1 cellular context compared by ENCODE assay signal in the genomic region with DNA sequence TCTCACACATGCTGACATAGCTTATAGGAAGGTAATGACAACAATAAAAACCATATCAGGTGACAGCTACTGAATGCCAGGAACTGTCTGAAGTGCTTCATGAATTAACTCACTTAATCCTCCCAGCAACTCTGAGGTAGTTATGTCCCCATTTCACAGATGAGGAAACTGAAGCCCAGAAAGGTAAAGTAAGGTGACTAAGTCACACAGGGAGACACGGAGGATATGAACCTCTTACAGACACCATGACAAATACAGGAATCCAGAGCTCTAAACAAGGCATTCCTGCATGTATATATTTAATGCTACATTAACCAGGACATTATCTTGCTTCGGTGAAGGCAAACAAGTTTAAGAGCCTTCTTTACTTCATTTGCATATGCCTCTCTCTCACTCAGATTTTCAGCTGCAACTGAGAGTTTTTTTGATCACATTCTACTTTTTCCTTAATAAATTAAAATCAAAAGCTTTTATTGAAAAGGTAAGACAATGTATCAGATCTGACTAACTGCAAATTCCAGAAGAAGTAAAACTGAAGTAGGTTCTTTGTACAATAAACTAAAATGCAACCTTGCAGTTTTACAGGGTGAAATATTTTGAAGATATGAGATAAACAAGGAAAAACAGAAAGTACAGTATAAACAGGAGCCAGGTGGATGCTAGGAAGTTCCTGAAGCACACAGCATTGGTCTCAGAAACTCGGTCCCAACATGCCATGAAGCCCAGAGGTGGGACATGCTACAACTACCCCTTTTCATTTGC.
TF ChIP-seq lines count a peak whose summit lies in the region.

No MANE protein-coding gene starts in this region.

TF ChIP-seq in K562, 482 proteins besides CTCF, POLR2A, EP300 and RAD21 (continued from another document and continues in another):
- no peak for TF ChIP-seq ZNF277 (CRISPR knock-in tag; IDR thresholded peaks at IDR 0.05; ENCODE audit: borderline replicate concordance)
- TF ChIP-seq, protein P1, sequence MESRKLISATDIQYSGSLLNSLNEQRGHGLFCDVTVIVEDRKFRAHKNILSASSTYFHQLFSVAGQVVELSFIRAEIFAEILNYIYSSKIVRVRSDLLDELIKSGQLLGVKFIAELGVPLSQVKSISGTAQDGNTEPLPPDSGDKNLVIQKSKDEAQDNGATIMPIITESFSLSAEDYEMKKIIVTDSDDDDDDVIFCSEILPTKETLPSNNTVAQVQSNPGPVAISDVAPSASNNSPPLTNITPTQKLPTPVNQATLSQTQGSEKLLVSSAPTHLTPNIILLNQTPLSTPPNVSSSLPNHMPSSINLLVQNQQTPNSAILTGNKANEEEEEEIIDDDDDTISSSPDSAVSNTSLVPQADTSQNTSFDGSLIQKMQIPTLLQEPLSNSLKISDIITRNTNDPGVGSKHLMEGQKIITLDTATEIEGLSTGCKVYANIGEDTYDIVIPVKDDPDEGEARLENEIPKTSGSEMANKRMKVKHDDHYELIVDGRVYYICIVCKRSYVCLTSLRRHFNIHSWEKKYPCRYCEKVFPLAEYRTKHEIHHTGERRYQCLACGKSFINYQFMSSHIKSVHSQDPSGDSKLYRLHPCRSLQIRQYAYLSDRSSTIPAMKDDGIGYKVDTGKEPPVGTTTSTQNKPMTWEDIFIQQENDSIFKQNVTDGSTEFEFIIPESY (CRISPR knock-in tag; IDR thresholded peaks at IDR 0.05) = no peak
- TF ChIP-seq SMARCA4 (IDR thresholded peaks at IDR 0.05) = no peak
- peak; percentile 98 for TF ChIP-seq ADNP (tag; IDR thresholded peaks at IDR 0.05)
- TF ChIP-seq CHAMP1 (IDR thresholded peaks at IDR 0.05) = peak; percentile 28; the same call in 1 of the 2 replicates
- TF ChIP-seq, protein P2, sequence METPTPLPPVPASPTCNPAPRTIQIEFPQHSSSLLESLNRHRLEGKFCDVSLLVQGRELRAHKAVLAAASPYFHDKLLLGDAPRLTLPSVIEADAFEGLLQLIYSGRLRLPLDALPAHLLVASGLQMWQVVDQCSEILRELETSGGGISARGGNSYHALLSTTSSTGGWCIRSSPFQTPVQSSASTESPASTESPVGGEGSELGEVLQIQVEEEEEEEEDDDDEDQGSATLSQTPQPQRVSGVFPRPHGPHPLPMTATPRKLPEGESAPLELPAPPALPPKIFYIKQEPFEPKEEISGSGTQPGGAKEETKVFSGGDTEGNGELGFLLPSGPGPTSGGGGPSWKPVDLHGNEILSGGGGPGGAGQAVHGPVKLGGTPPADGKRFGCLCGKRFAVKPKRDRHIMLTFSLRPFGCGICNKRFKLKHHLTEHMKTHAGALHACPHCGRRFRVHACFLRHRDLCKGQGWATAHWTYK (CRISPR knock-in tag; IDR thresholded peaks at IDR 0.05) = no peak
- TF ChIP-seq MLLT1 (IDR thresholded peaks at IDR 0.05) = no peak
- no peak for TF ChIP-seq ZNF253 (CRISPR knock-in tag; conservative IDR thresholded peaks at IDR 0.05)
- no peak for TF ChIP-seq MBD2 (IDR thresholded peaks at IDR 0.05; ENCODE audit: borderline replicate concordance, low read depth)
- TF ChIP-seq NR2F6 (CRISPR knock-in tag; IDR thresholded peaks at IDR 0.05) = no peak
- TF ChIP-seq TSC22D4 (tag; IDR thresholded peaks at IDR 0.05) = no peak
- no peak for TF ChIP-seq KDM4B (IDR thresholded peaks at IDR 0.05; ENCODE audit: borderline replicate concordance in 2 of 2, low read depth in 1 of 2)
- peak; percentile 95 for TF ChIP-seq MAFG (tag; conservative IDR thresholded peaks at IDR 0.05)
- TF ChIP-seq, protein P3, sequence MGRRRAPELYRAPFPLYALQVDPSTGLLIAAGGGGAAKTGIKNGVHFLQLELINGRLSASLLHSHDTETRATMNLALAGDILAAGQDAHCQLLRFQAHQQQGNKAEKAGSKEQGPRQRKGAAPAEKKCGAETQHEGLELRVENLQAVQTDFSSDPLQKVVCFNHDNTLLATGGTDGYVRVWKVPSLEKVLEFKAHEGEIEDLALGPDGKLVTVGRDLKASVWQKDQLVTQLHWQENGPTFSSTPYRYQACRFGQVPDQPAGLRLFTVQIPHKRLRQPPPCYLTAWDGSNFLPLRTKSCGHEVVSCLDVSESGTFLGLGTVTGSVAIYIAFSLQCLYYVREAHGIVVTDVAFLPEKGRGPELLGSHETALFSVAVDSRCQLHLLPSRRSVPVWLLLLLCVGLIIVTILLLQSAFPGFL (CRISPR knock-in tag; IDR thresholded peaks at IDR 0.05) = no peak
- TF ChIP-seq SFPQ (IDR thresholded peaks at IDR 0.05; ENCODE audit: low read depth, low read length) = no peak
- no peak for TF ChIP-seq PCBP1 (IDR thresholded peaks at IDR 0.05; ENCODE audit: low read depth, low read length, poor library complexity, severe bottlenecking)
- TF ChIP-seq MAFF (IDR thresholded peaks at IDR 0.05; ENCODE audit: low read length) = peak; percentile 94
- TF ChIP-seq, protein P4, sequence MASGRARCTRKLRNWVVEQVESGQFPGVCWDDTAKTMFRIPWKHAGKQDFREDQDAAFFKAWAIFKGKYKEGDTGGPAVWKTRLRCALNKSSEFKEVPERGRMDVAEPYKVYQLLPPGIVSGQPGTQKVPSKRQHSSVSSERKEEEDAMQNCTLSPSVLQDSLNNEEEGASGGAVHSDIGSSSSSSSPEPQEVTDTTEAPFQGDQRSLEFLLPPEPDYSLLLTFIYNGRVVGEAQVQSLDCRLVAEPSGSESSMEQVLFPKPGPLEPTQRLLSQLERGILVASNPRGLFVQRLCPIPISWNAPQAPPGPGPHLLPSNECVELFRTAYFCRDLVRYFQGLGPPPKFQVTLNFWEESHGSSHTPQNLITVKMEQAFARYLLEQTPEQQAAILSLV (tag; IDR thresholded peaks at IDR 0.05) = 0 out of 2 replicates have a peak, but pooled peaks have one; percentile 37
- TF ChIP-seq TAL1 (IDR thresholded peaks at IDR 0.05) = no peak
- 0 out of 2 replicates have a peak, but pooled peaks have one; percentile 27 for TF ChIP-seq NBN (IDR thresholded peaks at IDR 0.05; ENCODE audit: low read depth)
- no peak for TF ChIP-seq COPS2 (conservative IDR thresholded peaks at IDR 0.05)
- TF ChIP-seq, protein P5, sequence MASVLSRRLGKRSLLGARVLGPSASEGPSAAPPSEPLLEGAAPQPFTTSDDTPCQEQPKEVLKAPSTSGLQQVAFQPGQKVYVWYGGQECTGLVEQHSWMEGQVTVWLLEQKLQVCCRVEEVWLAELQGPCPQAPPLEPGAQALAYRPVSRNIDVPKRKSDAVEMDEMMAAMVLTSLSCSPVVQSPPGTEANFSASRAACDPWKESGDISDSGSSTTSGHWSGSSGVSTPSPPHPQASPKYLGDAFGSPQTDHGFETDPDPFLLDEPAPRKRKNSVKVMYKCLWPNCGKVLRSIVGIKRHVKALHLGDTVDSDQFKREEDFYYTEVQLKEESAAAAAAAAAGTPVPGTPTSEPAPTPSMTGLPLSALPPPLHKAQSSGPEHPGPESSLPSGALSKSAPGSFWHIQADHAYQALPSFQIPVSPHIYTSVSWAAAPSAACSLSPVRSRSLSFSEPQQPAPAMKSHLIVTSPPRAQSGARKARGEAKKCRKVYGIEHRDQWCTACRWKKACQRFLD (CRISPR knock-in tag; IDR thresholded peaks at IDR 0.05) = no peak
- peak; percentile 86; the same call in 1 of the 2 replicates for TF ChIP-seq HDGF (IDR thresholded peaks at IDR 0.05)
- TF ChIP-seq, protein P6, sequence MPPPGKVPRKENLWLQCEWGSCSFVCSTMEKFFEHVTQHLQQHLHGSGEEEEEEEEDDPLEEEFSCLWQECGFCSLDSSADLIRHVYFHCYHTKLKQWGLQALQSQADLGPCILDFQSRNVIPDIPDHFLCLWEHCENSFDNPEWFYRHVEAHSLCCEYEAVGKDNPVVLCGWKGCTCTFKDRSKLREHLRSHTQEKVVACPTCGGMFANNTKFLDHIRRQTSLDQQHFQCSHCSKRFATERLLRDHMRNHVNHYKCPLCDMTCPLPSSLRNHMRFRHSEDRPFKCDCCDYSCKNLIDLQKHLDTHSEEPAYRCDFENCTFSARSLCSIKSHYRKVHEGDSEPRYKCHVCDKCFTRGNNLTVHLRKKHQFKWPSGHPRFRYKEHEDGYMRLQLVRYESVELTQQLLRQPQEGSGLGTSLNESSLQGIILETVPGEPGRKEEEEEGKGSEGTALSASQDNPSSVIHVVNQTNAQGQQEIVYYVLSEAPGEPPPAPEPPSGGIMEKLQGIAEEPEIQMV (tag; conservative IDR thresholded peaks at IDR 0.05; ENCODE audit: low read depth) = no peak
- TF ChIP-seq FIP1L1 (IDR thresholded peaks at IDR 0.05; ENCODE audit: low read depth, low read length, poor library complexity, severe bottlenecking) = no peak
- no peak for TF ChIP-seq EZH2 (IDR thresholded peaks at IDR 0.05; ENCODE audit: borderline replicate concordance, low read depth, low read length)
- TF ChIP-seq, protein P7, sequence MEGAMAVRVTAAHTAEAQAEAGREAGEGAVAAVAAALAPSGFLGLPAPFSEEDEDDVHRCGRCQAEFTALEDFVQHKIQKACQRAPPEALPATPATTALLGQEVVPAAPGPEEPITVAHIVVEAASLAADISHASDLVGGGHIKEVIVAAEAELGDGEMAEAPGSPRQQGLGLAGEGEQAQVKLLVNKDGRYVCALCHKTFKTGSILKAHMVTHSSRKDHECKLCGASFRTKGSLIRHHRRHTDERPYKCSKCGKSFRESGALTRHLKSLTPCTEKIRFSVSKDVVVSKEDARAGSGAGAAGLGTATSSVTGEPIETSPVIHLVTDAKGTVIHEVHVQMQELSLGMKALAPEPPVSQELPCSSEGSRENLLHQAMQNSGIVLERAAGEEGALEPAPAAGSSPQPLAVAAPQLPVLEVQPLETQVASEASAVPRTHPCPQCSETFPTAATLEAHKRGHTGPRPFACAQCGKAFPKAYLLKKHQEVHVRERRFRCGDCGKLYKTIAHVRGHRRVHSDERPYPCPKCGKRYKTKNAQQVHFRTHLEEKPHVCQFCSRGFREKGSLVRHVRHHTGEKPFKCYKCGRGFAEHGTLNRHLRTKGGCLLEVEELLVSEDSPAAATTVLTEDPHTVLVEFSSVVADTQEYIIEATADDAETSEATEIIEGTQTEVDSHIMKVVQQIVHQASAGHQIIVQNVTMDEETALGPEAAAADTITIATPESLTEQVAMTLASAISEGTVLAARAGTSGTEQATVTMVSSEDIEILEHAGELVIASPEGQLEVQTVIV (CRISPR knock-in tag; IDR thresholded peaks at IDR 0.05; ENCODE audit: borderline replicate concordance) = no peak
- TF ChIP-seq SRF (CRISPR knock-in tag; IDR thresholded peaks at IDR 0.05) = no peak
- TF ChIP-seq RBM25 (IDR thresholded peaks at IDR 0.05; ENCODE audit: low read depth, low read length, severe bottlenecking) = peak; percentile 99
- TF ChIP-seq CHD4 (IDR thresholded peaks at IDR 0.05; ENCODE audit: insufficient read depth, insufficient replicate concordance, low read depth, low read length, poor library complexity, severe bottlenecking) = peak; percentile 95
- TF ChIP-seq, protein P8, sequence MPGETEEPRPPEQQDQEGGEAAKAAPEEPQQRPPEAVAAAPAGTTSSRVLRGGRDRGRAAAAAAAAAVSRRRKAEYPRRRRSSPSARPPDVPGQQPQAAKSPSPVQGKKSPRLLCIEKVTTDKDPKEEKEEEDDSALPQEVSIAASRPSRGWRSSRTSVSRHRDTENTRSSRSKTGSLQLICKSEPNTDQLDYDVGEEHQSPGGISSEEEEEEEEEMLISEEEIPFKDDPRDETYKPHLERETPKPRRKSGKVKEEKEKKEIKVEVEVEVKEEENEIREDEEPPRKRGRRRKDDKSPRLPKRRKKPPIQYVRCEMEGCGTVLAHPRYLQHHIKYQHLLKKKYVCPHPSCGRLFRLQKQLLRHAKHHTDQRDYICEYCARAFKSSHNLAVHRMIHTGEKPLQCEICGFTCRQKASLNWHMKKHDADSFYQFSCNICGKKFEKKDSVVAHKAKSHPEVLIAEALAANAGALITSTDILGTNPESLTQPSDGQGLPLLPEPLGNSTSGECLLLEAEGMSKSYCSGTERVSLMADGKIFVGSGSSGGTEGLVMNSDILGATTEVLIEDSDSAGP (CRISPR knock-in tag; IDR thresholded peaks at IDR 0.05) = no peak
- TF ChIP-seq CC2D1A (IDR thresholded peaks at IDR 0.05) = peak; percentile 50; the same call in 1 of the 2 replicates
